Comparison of ENCODE assay signal across 10 cellular contexts in the genomic region with DNA sequence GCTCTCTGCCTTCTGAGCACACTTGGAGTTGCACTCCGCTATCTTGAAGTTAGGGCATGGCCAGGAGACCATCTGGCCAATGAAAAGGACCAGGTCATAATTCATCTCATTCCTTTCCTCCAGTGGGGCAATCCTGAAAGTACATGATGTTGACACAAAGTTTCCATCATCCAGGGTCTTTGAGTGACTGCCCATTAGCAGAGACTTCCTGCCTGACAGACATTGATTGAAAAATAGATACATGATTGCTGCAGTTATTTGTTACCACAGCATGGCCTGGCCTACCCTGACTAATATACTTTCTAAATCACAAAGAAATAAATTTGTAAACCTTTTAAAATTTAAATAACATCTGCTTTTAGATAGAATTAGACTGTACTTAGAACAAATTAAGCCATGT. TPM values are rescaled to one million over a fixed set of nuclear protein-coding genes. Genes with fewer than 3 reads are reported as not detected.
"Had no signal": no experiment of that assay in that cellular context is flagged by ENCODE, and none has a peak within 500 bp of the region (broad histone marks: within the 10 kb centered on the region; RNA-seq: fewer than 3 reads in every experiment).

No MANE protein-coding gene starts in this region.

- DNase-seq: GM23248, GOT3, H9, HCEC 1CT, HFFc6, KG1 had no signal

- H3K27ac ChIP-seq: GM23248 had no signal

- H2AFZ ChIP-seq: GM23248 had no signal

- FAIRE-seq: H54, HTR-8/SVneo had no signal

- H3K4me3 ChIP-seq: GM23248 had no signal

- H3K9ac ChIP-seq: GM23248 had no signal

RNA-seq across cellular contexts. Expression of a gene that starts 50.0 kb away (rescaled TPM):
- total RNA-seq: HT-29 had no signal
- polyA plus RNA-seq: IgD-negative memory B cell had no signal
